8 cellular contexts compared by ENCODE assay signal in genomic region chr17:10697092-10698081, GRCh38. TPM values are rescaled to one million over a fixed set of nuclear protein-coding genes. Genes with fewer than 3 reads are reported as not detected.
A peak's percentile ranks its signal among the peaks of the same experiment; 100 is the strongest.
DNase-seq lines count a peak whose midpoint lies in the region; ATAC-seq and TF ChIP-seq lines count a peak whose summit lies in the region.

TSS of gene ADPRM (plus strand) at chr17:10697594. CDS start at chr17:10704927, 7,333 bp downstream.
TSS of gene SCO1 (minus strand) at chr17:10697533. CDS start at chr17:10697507, 26 bp downstream.

- WGBS in adipose tissue, 3 donors = 0 to 1% (median 1%) methylated on average over 79 to 84 of the region's 84 CpGs
- no CpG with 5 or more reads among the region's 84 CpGs for WGBS in trophoblast cell (ENCODE audit: extremely low coverage, insufficient coverage, insufficient read length)
- 0% methylated on average over 3 to 54 of the region's 84 CpGs for WGBS in transverse colon (ENCODE audit: low coverage in 1 of 2), 2 donors

- peak; percentile 97 for ATAC-seq in HG02759 (IDR thresholded peaks at IDR 0.05; ENCODE audit: unreplicated experiment)

- H3K79me1 ChIP-seq in trophoblast cell (ENCODE audit: low read length) = peaks cover 9% of the 10 kb centered on the region

- peak within 1 kb of the TSS; percentile 78 for H3K4me2 ChIP-seq in trophoblast cell (ENCODE audit: low read length)

- peak within 1 kb of the TSS; percentile 97 for H3K18ac ChIP-seq in trophoblast cell (ENCODE audit: low read length)

- intact Hi-C loops in cardiac septum (cut with DNase I) = loop anchor here (1.0 kb wide), 1 partner anchor 32 kb away; no protein-coding TSS in a partner anchor
- intact Hi-C loops in transverse colon (cut with DNase I; ENCODE audit: low total_unique reads) = no loop called here

- H3K27me3 ChIP-seq in trophoblast cell (ENCODE audit: insufficient read depth, low read length) (no peaks in the 10 kb centered on the region), transverse colon (no peaks in the 10 kb centered on the region)

- peak within 1 kb of the TSS; percentile 99 for H3K14ac ChIP-seq in trophoblast cell (ENCODE audit: low read length)

- H3K36me3 ChIP-seq in trophoblast cell (ENCODE audit: control insufficient read depth in 1 of 2, insufficient read depth in 2 of 2, low read length in 2 of 2) = peaks cover 5 to 13% of the 10 kb centered on the region in 2 experiments
- H3K36me3 ChIP-seq in transverse colon = peaks cover 0 to 27% (median under 1%) of the 10 kb centered on the region in 4 donors

- H3K4me1 ChIP-seq in trophoblast cell (ENCODE audit: control insufficient read depth in 1 of 2, insufficient read depth in 2 of 2, low read length in 2 of 2) (peaks cover 0 to 2% of the 10 kb centered on the region in 2 experiments), transverse colon (peaks cover 5 to 30% (median 25%) of the 10 kb centered on the region in 4 donors)

- peak within 1 kb of the TSS; percentile 93 for H2BK120ac ChIP-seq in trophoblast cell (ENCODE audit: insufficient read depth, low read length, poor library complexity)

- no peak within 1 kb of the TSS for H3K23ac ChIP-seq in trophoblast cell (ENCODE audit: low read length)

- H2AK5ac ChIP-seq in trophoblast cell (ENCODE audit: low read length) = peak within 1 kb of the TSS; percentile 66

- H4K91ac ChIP-seq in trophoblast cell (ENCODE audit: low read depth, low read length) = peak within 1 kb of the TSS; percentile 96

- H4K8ac ChIP-seq in trophoblast cell (ENCODE audit: low read depth, low read length) = peak within 1 kb of the TSS; percentile 98

- no peaks in the 10 kb centered on the region for H3K9me3 ChIP-seq in trophoblast cell (ENCODE audit: insufficient read depth, low read depth, low read length)
- no peaks in the 10 kb centered on the region for H3K9me3 ChIP-seq in transverse colon

- in situ Hi-C loops in transverse colon (cut with MboI; ENCODE audit: low pct_ligation_motif_present in 1 of 4, low pct_unique_long_range_greater_than_20kb in 1 of 4, low sequenced_read_pairs in 3 of 4) = no loop called here

- TF ChIP-seq POLR2A in transverse colon (IDR thresholded peaks at IDR 0.05) = peak; percentile 93

- peak within 1 kb of the TSS; percentile 97 for H3K4ac ChIP-seq in trophoblast cell (ENCODE audit: low read depth, low read length)

- H3K79me2 ChIP-seq in trophoblast cell (ENCODE audit: control insufficient read depth, insufficient read depth, low read length, poor library complexity) = peaks cover 9% of the 10 kb centered on the region

- H2AFZ ChIP-seq in trophoblast cell (ENCODE audit: insufficient read depth, low read length, poor library complexity) = peak within 1 kb of the TSS; percentile 98

- H2BK12ac ChIP-seq in trophoblast cell (ENCODE audit: low read length) = peak within 1 kb of the TSS; percentile 52

- H3K4me3 ChIP-seq in trophoblast cell (ENCODE audit: low read depth, low read length) (peak within 1 kb of the TSS; percentile 99), transverse colon (peak within 1 kb of the TSS; percentile 73 to 92 (median 90))

- H3K9ac ChIP-seq in trophoblast cell (ENCODE audit: low read length) = peak within 1 kb of the TSS; percentile 97

- H3K27ac ChIP-seq in adipose tissue (ENCODE audit: low read depth, low read length) (peak within 1 kb of the TSS; percentile 57), trophoblast cell (ENCODE audit: low read depth, low read length) (peak within 1 kb of the TSS; percentile 99), transverse colon (peak within 1 kb of the TSS; percentile 95 to 96 (median 96))

- peak; percentile 42; the same call in 1 of the 2 replicates for TF ChIP-seq CTCF in GM12874 (IDR thresholded peaks at IDR 0.05; ENCODE audit: insufficient read depth, low read depth, low read length)
- TF ChIP-seq CTCF in transverse colon (IDR thresholded peaks at IDR 0.05) = peak in 4 of 5 experiments; percentile 32 to 59 (median 44)

- H2BK5ac ChIP-seq in trophoblast cell (ENCODE audit: low read depth, low read length, poor library complexity) = peak within 1 kb of the TSS; percentile 95

- no peak for TF ChIP-seq EP300 in transverse colon (IDR thresholded peaks at IDR 0.05; ENCODE audit: low read depth)

- peak within 1 kb of the TSS; percentile 95 for H4K12ac ChIP-seq in trophoblast cell (ENCODE audit: low read depth, low read length)

- peak; percentile 60 for DNase-seq in NCI-H128 (lab: John Stamatoyannopoulos, UW; ENCODE audit: unreplicated experiment)
- peak; percentile 93 for DNase-seq in SW480 (ENCODE audit: low spot score)
- peak; percentile 98 for DNase-seq in cardiac septum (ENCODE audit: low spot score)
- DNase-seq in trophoblast cell = peak; percentile 96 to 99
- DNase-seq in transverse colon = peak; percentile 96

RNA-seq across cellular contexts. Expression of gene ADPRM, which starts in this region (rescaled TPM):
- 1 to 10 TPM; 8.3 to 9.2 (median 8.6) TPM for polyA plus RNA-seq in adipose tissue
- total RNA-seq in cardiac septum (4.4 TPM), transverse colon (10 to 100 TPM in 1 of 4 donors, 1 to 10 TPM in 3; 2.8 to 16.2 (median 6.1) TPM)
- polyA plus RNA-seq in trophoblast cell (2013) = 5.0 and 5.6 TPM in 2 replicates

RNA-seq across cellular contexts. Expression of gene SCO1, which starts in this region (rescaled TPM):
- polyA plus RNA-seq in adipose tissue = 10 to 100 TPM in 2 of 3 donors, 1 to 10 TPM in 1; 7.1 to 33.6 (median 15.4) TPM
- total RNA-seq in cardiac septum = 36.3 TPM
- 15.2 and 15.4 TPM in 2 replicates for polyA plus RNA-seq in trophoblast cell (2013)
- 10 to 100 TPM; 19.1 to 53.5 (median 34.6) TPM for total RNA-seq in transverse colon

Comparison
In these comparisons a context has a peak if more than half of its experiments do, and no peak if none do; other contexts are left out.
1. Peak in every context shown above with its lines: DNase-seq, ATAC-seq, H3K4me3 ChIP-seq and H3K27ac ChIP-seq.